Comparison of ENCODE assay signal across 9 cellular contexts in genomic region chr18:66616523-66616983, GRCh38. TPM values are rescaled to one million over a fixed set of nuclear protein-coding genes. Genes with fewer than 3 reads are reported as not detected.
A peak's percentile ranks its signal among the peaks of the same experiment; 100 is the strongest.
DNase-seq lines count a peak whose midpoint lies in the region; ATAC-seq, FAIRE-seq and TF ChIP-seq lines count a peak whose summit lies in the region.
"Had no signal": no experiment of that assay in that cellular context is flagged by ENCODE, and none has a peak within 500 bp of the region (broad histone marks: within the 10 kb centered on the region; RNA-seq: fewer than 3 reads in every experiment).

No MANE protein-coding gene starts in this region.

- H3K4me3 ChIP-seq in NT2/D1 (ENCODE audit: insufficient read length, low read depth) (no peak overlapping the region), osteoblast (ENCODE audit: insufficient read depth, low read length) (no peak overlapping the region)

- H3K27ac ChIP-seq in osteoblast (ENCODE audit: low read depth, low read length): no peak overlapping the region

- H4K20me1 ChIP-seq in osteoblast (ENCODE audit: insufficient read depth, low read length): no peaks in the 10 kb centered on the region

- H2AFZ ChIP-seq in osteoblast (ENCODE audit: low read length): no peak overlapping the region

- ATAC-seq in HG02678 (IDR thresholded peaks at IDR 0.05; ENCODE audit: unreplicated experiment) (peak; percentile 63), HG03175 (IDR thresholded peaks at IDR 0.05; ENCODE audit: unreplicated experiment) (no peak), HG03378 (IDR thresholded peaks at IDR 0.05; ENCODE audit: unreplicated experiment) (no peak)

- FAIRE-seq in H54 (lab: Jason Lieb, UNC): no peak

- no peaks in the 10 kb centered on the region for H3K79me2 ChIP-seq in osteoblast (ENCODE audit: insufficient read depth, low read length)

- H3K36me3 ChIP-seq in NT2/D1 (ENCODE audit: insufficient read depth, insufficient read length, low read length) (no peaks in the 10 kb centered on the region), osteoblast (ENCODE audit: insufficient read depth, low read length) (no peaks in the 10 kb centered on the region)

- H3K9ac ChIP-seq in NT2/D1 (ENCODE audit: insufficient read length, low read depth): no peak overlapping the region

- no peak overlapping the region for H3K4me2 ChIP-seq in osteoblast (ENCODE audit: insufficient read depth, low read length)

- DNase-seq in NT2/D1 (ENCODE audit: low read depth, low spot score) (peak; percentile 2), islet precursor cell (peak; percentile 62), H54 (ENCODE audit: insufficient read length, low spot score) (no peak), osteoblast (ENCODE audit: insufficient read length, low spot score, missing footprints) (no peak)

- no peak for TF ChIP-seq POLR2A in H54 (IDR thresholded peaks at IDR 0.05; ENCODE audit: low read depth, low read length)

- H3K9me3 ChIP-seq in NT2/D1 (ENCODE audit: insufficient read depth, low read length) (no peaks in the 10 kb centered on the region; the same call in 1 of the 2 replicates), osteoblast (ENCODE audit: low read depth, low read length) (no peaks in the 10 kb centered on the region)

- H3K27me3 ChIP-seq in NT2/D1 (ENCODE audit: insufficient read depth, insufficient read length): no peaks in the 10 kb centered on the region
- no peaks in the 10 kb centered on the region for H3K27me3 ChIP-seq in osteoblast (ENCODE audit: insufficient read depth, low read length)

- H3K4me1 ChIP-seq in NT2/D1 (ENCODE audit: insufficient read depth, insufficient read length) (no peaks in the 10 kb centered on the region), osteoblast (ENCODE audit: insufficient read depth, low read length) (no peaks in the 10 kb centered on the region)

- TF ChIP-seq CTCF in GM12874 (IDR thresholded peaks at IDR 0.05; ENCODE audit: insufficient read depth, low read depth, low read length) (peak; percentile 30; the same call in 1 of the 2 replicates), osteoblast (IDR thresholded peaks at IDR 0.05; ENCODE audit: extremely low read depth, low read depth, low read length) (no peak)

RNA-seq across cellular contexts. Expression of gene CDH19, which starts 12.7 kb away (rescaled TPM):
- not detected in 2 replicates for total RNA-seq in osteoblast
- total RNA-seq: HT1080 had no signal

Comparison
In these comparisons a context has a peak if more than half of its experiments do, and no peak if none do; other contexts are left out.
1. DNase-seq: peak in NT2/D1 (single experiment) and islet precursor cell (single experiment); none in H54 (single experiment) and osteoblast (single experiment).